21 cellular contexts compared by ENCODE assay signal in the genomic region with DNA sequence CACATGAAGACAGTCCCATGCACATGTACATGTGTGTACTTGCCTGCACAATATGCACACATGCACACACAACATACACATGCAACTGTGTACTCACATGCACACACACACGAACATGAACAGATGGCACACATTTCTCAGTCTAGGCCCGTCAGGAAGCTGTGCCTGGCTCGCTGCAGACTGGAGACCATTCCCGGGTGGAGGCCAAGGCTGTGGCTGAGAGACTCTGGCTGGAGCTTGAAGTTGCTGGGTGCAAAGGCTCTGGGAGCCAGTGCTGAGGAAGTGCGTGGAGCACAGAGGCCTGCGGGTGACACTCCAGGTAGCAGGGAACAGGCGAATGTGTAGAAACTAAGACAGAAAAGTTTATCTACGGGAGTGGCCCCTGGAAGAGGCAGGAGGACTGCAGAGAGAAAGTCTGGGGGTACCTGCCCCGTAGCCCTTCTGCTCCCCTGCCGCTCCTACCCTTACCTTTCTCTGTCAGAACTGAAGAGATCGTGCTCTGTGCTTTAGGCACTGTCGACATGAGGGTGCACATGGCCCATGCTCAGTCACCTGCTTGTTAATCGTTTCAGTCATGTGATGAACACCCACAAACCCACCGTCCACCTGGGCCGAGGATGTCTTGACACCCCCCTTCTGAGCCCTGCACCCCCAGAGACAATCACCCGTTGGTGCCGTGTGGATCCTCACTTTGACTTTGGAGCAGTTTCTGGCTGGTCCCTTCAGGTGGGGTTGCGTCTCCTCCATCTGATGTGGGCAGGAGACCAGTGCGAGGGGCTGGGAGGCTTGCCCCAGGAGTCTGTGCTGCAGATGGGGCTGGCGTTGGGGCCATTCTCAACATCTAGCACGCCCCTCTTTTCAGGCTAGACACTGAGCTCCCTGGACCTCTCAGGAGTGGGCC.
DNase-seq lines count a peak whose midpoint lies in the region; ATAC-seq and TF ChIP-seq lines count a peak whose summit lies in the region.
"Had no signal": no experiment of that assay in that cellular context is flagged by ENCODE, and none has a peak within 500 bp of the region (broad histone marks: within the 10 kb centered on the region; RNA-seq: fewer than 3 reads in every experiment).

No MANE protein-coding gene starts in this region.

- peaks cover 4% of the 10 kb centered on the region for H3K4me1 ChIP-seq in neural progenitor cell
- no peaks in the 10 kb centered on the region for H3K4me1 ChIP-seq in upper lobe of right lung
- H3K4me1 ChIP-seq in testis: no peaks in the 10 kb centered on the region
- H3K4me1 ChIP-seq: A549, Caco-2 had no signal

- peaks cover 11% of the 10 kb centered on the region for H3K27me3 Mint-ChIP-seq in neural progenitor cell (ENCODE audit: insufficient read depth, low read depth)

- H4K20me1 ChIP-seq in neural progenitor cell (ENCODE audit: low read depth): no peaks in the 10 kb centered on the region
- H4K20me1 ChIP-seq: BLaER1 treated with 17β-estradiol and CSF1 and Interleukin-3, amounts not matched to agents 10 nM and 100 nM had no signal

- H3K36me3 Mint-ChIP-seq in neural progenitor cell: no peaks in the 10 kb centered on the region

- no peaks in the 10 kb centered on the region for H3F3A ChIP-seq in neural progenitor cell (ENCODE audit: low read depth)

- TF ChIP-seq POLR2A in testis (IDR thresholded peaks at IDR 0.05): no peak

- 77 to 82% methylated on average over 19 to 21 of the region's 21 CpGs for WGBS in testis, 2 donors

- H3K4me3 ChIP-seq in neural progenitor cell (no peak overlapping the region), upper lobe of right lung (no peak overlapping the region), testis (no peak overlapping the region)
- H3K4me3 ChIP-seq: A549; BLaER1 treated with 17β-estradiol and CSF1 and Interleukin-3, amounts not matched to agents 10 nM and 100 nM had no signal

- peaks cover 10% of the 10 kb centered on the region for H3K4me1 Mint-ChIP-seq in neural progenitor cell

- H3K27ac Mint-ChIP-seq in neural progenitor cell: peak overlapping the region; percentile 69

- H2AFZ ChIP-seq in neural progenitor cell (replicated peaks): no peak overlapping the region

- peak; percentile 31 for DNase-seq in activated effector memory CD4-positive, alpha-beta T cell treated with anti-CD3 and anti-CD28 coated beads, Interleukin-2, amount 50 U/mL, for 16 hours
- no peak for DNase-seq in activated effector memory CD4-positive, alpha-beta T cell treated with Interleukin-2 at 50 U/mL for 16 hours
- DNase-seq in ecto neural progenitor cell (ENCODE audit: low spot score): peak; percentile 23
- DNase-seq in neural progenitor cell (ENCODE audit: low spot score): no peak
- DNase-seq in upper lobe of right lung: peak; percentile 23
- no peak for DNase-seq in cortex of kidney (lab: John Stamatoyannopoulos, UW)
- DNase-seq in testis: no peak
- no peak for DNase-seq in NCI-H1436 treated with DMSO at 0.1 percent for 48 hours (lab: John Stamatoyannopoulos, UW)
- DNase-seq: Caco-2, DMS153, KBM-7, MV-4-11, NCI-H1417 treated with DMSO at 0.1 percent for 48 hours, NCI-H2029 treated with DMSO at 0.1 percent for 48 hours, NCI-H2171 treated with DMSO at 0.1 percent for 48 hours, NCI-H446 treated with DMSO at 0.1 percent for 48 hours, NCI-H748 treated with DMSO at 0.1 percent for 48 hours, PC-3 had no signal

- H3K4me2 ChIP-seq in neural progenitor cell: no peak overlapping the region
- H3K4me2 ChIP-seq: A549; BLaER1 treated with 17β-estradiol and CSF1 and Interleukin-3, amounts not matched to agents 10 nM and 100 nM had no signal

- no peak overlapping the region for H3K9ac ChIP-seq in neural progenitor cell
- H3K9ac ChIP-seq: BLaER1 treated with 17β-estradiol and CSF1 and Interleukin-3, amounts not matched to agents 10 nM and 100 nM had no signal

- H3K36me3 ChIP-seq in neural progenitor cell: no peaks in the 10 kb centered on the region
- no peaks in the 10 kb centered on the region for H3K36me3 ChIP-seq in upper lobe of right lung
- H3K36me3 ChIP-seq in testis (ENCODE audit: low read depth, missing control alignments): no peaks in the 10 kb centered on the region
- H3K36me3 ChIP-seq: BLaER1 treated with 17β-estradiol and CSF1 and Interleukin-3, amounts not matched to agents 10 nM and 100 nM had no signal

- H3K27me3 ChIP-seq in neural progenitor cell (no peaks in the 10 kb centered on the region), upper lobe of right lung (no peaks in the 10 kb centered on the region), testis (no peaks in the 10 kb centered on the region)
- H3K27me3 ChIP-seq: BLaER1 treated with 17β-estradiol and CSF1 and Interleukin-3, amounts not matched to agents 10 nM and 100 nM had no signal

- no peaks in the 10 kb centered on the region for H3K79me2 ChIP-seq in neural progenitor cell (ENCODE audit: low read depth)

- TF ChIP-seq CTCF in neural progenitor cell (IDR thresholded peaks at IDR 0.05) (no peak), upper lobe of right lung (IDR thresholded peaks at IDR 0.05) (no peak), testis (IDR thresholded peaks at IDR 0.05) (no peak)

- H3K9me3 ChIP-seq in neural progenitor cell (ENCODE audit: low read depth): no peaks in the 10 kb centered on the region
- H3K9me3 ChIP-seq in upper lobe of right lung: no peaks in the 10 kb centered on the region
- H3K9me3 ChIP-seq in testis: no peaks in the 10 kb centered on the region
- H3K9me3 ChIP-seq: A549, Caco-2 had no signal

- no peak overlapping the region for H3K4me3 Mint-ChIP-seq in neural progenitor cell

- intact Hi-C loops in upper lobe of right lung (cut with DNase I) (no loop called here), testis (cut with DNase I; ENCODE audit: low total_unique reads) (no loop called here)

- ATAC-seq in upper lobe of right lung: no peak
- ATAC-seq: A549, PC-3 had no signal

- no peaks in the 10 kb centered on the region for H3K9me3 Mint-ChIP-seq in neural progenitor cell

- no peak overlapping the region for H3K27ac ChIP-seq in neural progenitor cell
- H3K27ac ChIP-seq in upper lobe of right lung: no peak overlapping the region
- no peak overlapping the region for H3K27ac ChIP-seq in testis
- H3K27ac ChIP-seq: A549; BLaER1 treated with 17β-estradiol and CSF1 and Interleukin-3, amounts not matched to agents 10 nM and 100 nM; RWPE1 had no signal

Comparison
In these comparisons a context has a peak if more than half of its experiments do, and no peak if none do; other contexts are left out.
1. DNase-seq: peak in activated effector memory CD4-positive, alpha-beta T cell treated with anti-CD3 and anti-CD28 coated beads, Interleukin-2, amount 50 U/mL, for 16 hours (single experiment), ecto neural progenitor cell (single experiment) and upper lobe of right lung (single experiment); none in activated effector memory CD4-positive, alpha-beta T cell treated with Interleukin-2 at 50 U/mL for 16 hours (single experiment), neural progenitor cell (single experiment), cortex of kidney (single experiment), testis (single experiment) and NCI-H1436 treated with DMSO at 0.1 percent for 48 hours (single experiment).